ENCODE assay signal across 28 cellular contexts in the genomic region with DNA sequence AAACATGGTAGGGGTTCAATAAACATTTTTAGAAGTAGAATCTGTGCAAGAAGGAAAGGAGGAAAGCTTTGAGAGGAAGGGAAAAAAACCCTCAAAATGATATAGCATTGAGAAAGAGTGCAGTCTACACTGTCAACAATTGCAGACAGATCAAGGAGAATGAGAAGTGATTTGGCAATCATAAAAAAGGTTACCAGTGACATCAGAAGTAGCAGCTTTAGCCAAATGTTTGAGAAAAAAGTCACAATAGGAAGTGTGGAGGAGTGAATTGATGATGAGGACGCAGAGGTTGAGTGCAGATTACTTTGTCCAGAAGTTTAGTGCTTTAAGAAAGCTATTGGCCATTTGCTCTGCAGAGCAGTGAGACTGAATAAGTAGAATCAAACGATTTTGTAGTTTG.
DNase-seq lines count a peak whose midpoint lies in the region; ATAC-seq lines count a peak whose summit lies in the region.
"Had no signal": no experiment of that assay in that cellular context is flagged by ENCODE, and none has a peak within 500 bp of the region (broad histone marks: within the 10 kb centered on the region; RNA-seq: fewer than 3 reads in every experiment).

No MANE protein-coding gene starts in this region.

- H2BK15ac ChIP-seq in mesenchymal stem cell (ENCODE audit: low read depth, poor library complexity, severe bottlenecking), result no peak overlapping the region

- no peaks in the 10 kb centered on the region for H3K36me3 ChIP-seq in mesenchymal stem cell (ENCODE audit: control insufficient read depth in 1 of 2, insufficient read depth in 2 of 2, low read depth in 1 of 2, low read length in 2 of 2)
- H3K36me3 ChIP-seq: adrenal gland, colonic mucosa, HAP-1, thyroid gland, vagina had no signal

- peak; percentile 10 for DNase-seq in AG20443 (ENCODE audit: low spot score)
- peak; percentile 2 for DNase-seq in NCI-H226
- DNase-seq in dermis blood vessel endothelial cell, result peak; percentile 2
- DNase-seq in mesenchymal stem cell, result peak; percentile 9
- no peak for DNase-seq in NCI-H748 (lab: John Stamatoyannopoulos, UW; ENCODE audit: unreplicated experiment)
- no peak for DNase-seq in NCI-H524 treated with DMSO at 0.1 percent for 48 hours (lab: John Stamatoyannopoulos, UW)
- DNase-seq: activated CD4-positive, alpha-beta T cell treated with anti-CD3 and anti-CD28 coated beads for 4 hours; activated naive CD4-positive, alpha-beta T cell; activated T-cell treated with anti-CD3 and anti-CD28 coated beads, Interleukin-2, amount 50 U/mL, for 72 hours; adrenal gland; colonic mucosa; effector memory CD4-positive, alpha-beta T cell; naive B cell; NCI-H1436; nucleus accumbens; stimulated activated CD8-positive, alpha-beta memory T cell treated with anti-CD3 and anti-CD28 coated beads, Interleukin-4, amount 100 ng/mL, for 48 hours; stimulated activated naive CD8-positive, alpha-beta T cell treated with anti-CD3 and anti-CD28 coated beads, Interleukin-15, amount 100 ng/mL, for 72 hours; T-helper 17 cell; thyroid gland had no signal

- H3K4me3 ChIP-seq in mesenchymal stem cell (ENCODE audit: insufficient read depth in 1 of 2, low read depth in 1 of 2, low read length in 2 of 2), result no peak overlapping the region
- H3K4me3 ChIP-seq: adrenal gland, colonic mucosa, HAP-1, K562, thyroid gland, vagina had no signal

- no peaks in the 10 kb centered on the region for H3K79me1 ChIP-seq in mesenchymal stem cell (replicated peaks; ENCODE audit: low read length, poor library complexity, severe bottlenecking)

- no peak overlapping the region for H3K4me2 ChIP-seq in mesenchymal stem cell (ENCODE audit: low read length, poor library complexity, severe bottlenecking)

- H2AK5ac ChIP-seq in mesenchymal stem cell (ENCODE audit: low read length, severe bottlenecking), result no peak overlapping the region

- no peak overlapping the region for H2AFZ ChIP-seq in mesenchymal stem cell (ENCODE audit: low read depth, low read length)

- no peaks in the 10 kb centered on the region for H3K27me3 ChIP-seq in mesenchymal stem cell (ENCODE audit: control insufficient read depth in 1 of 2, insufficient read depth in 1 of 2, low read length in 2 of 2)
- H3K27me3 ChIP-seq: adrenal gland, colonic mucosa, thyroid gland, vagina had no signal

- H3K23ac ChIP-seq in mesenchymal stem cell (ENCODE audit: low read length in 2 of 2), result no peak overlapping the region

- no peak overlapping the region for H3K18ac ChIP-seq in mesenchymal stem cell (ENCODE audit: low read depth in 1 of 2, low read length in 2 of 2)

- H2BK120ac ChIP-seq in mesenchymal stem cell (ENCODE audit: low read depth, low read length), result no peak overlapping the region

- WGBS in mesenchymal stem cell, result 85% methylated on average over 2 of the region's 2 CpGs

- H3K4me1 ChIP-seq in mesenchymal stem cell (ENCODE audit: control insufficient read depth, insufficient read depth, low read depth, low read length), result no peaks in the 10 kb centered on the region
- H3K4me1 ChIP-seq: adrenal gland, colonic mucosa, HAP-1 had no signal

- H2BK5ac ChIP-seq in mesenchymal stem cell (ENCODE audit: low read depth, low read length, poor library complexity, severe bottlenecking), result no peak overlapping the region

- H2BK12ac ChIP-seq in mesenchymal stem cell (ENCODE audit: low read length in 2 of 2), result no peak overlapping the region

- H3K4ac ChIP-seq in mesenchymal stem cell (ENCODE audit: low read depth in 1 of 2, low read length in 2 of 2), result no peak overlapping the region

- no peak overlapping the region for H4K8ac ChIP-seq in mesenchymal stem cell (ENCODE audit: low read length)

- H3K9ac ChIP-seq in mesenchymal stem cell (ENCODE audit: low read length), result no peak overlapping the region

- no peak overlapping the region for H4K91ac ChIP-seq in mesenchymal stem cell (ENCODE audit: low read length)

- H3K14ac ChIP-seq in mesenchymal stem cell (ENCODE audit: low read length in 2 of 2), result no peak overlapping the region

- H3K9me3 ChIP-seq in mesenchymal stem cell (ENCODE audit: control insufficient read depth, low read length), result no peaks in the 10 kb centered on the region
- H3K9me3 ChIP-seq: adrenal gland, colonic mucosa, HAP-1, thyroid gland, vagina had no signal

- H3K27ac ChIP-seq in mesenchymal stem cell (ENCODE audit: low read length, poor library complexity, severe bottlenecking), result no peak overlapping the region
- H3K27ac ChIP-seq: adrenal gland, colonic mucosa, RWPE1, vagina, VCaP had no signal

- ATAC-seq in GM21717 (IDR thresholded peaks at IDR 0.05; ENCODE audit: unreplicated experiment) (no peak), HG03135 (IDR thresholded peaks at IDR 0.05; ENCODE audit: unreplicated experiment) (no peak)
- ATAC-seq: activated T-cell treated with anti-CD3 and anti-CD28 coated beads, Interleukin-2, amount 50 U/mL, for 72 hours; K562; left lobe of liver; SK-N-SH treated with all-trans-retinoic acid at 6 μM for 48 hours; stimulated activated naive CD8-positive, alpha-beta T cell treated with anti-CD3 and anti-CD28 coated beads, Interleukin-15, amount 100 ng/mL, for 72 hours; T-helper 17 cell had no signal

Comparison
In these comparisons a context has a peak if more than half of its experiments do, and no peak if none do; other contexts are left out.
1. DNase-seq: peak in AG20443 (single experiment), NCI-H226 (single experiment), dermis blood vessel endothelial cell (single experiment) and mesenchymal stem cell (single experiment); none in NCI-H748 (single experiment) and NCI-H524 treated with DMSO at 0.1 percent for 48 hours (single experiment).